Comparison of ENCODE assay signal across 30 cellular contexts in the genomic region with DNA sequence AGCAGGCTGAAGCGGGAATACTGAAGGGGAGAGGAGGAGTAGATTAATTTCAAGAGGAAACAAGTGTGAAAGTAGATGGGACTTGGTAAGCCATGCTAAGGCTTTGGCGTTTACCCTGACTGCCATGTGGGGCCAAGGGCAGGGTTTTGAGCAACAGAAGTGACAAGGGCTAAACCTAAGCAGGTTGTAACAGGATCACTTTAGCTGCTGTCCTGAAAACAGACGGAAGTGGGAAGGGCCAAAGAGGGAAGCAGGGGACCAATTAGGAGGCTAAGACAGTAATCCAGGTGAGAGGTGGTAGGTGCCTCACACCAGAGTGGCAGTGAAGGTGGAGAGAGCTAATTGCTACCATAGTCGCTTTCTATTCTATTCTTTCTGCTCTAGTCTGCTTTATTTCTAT.
DNase-seq lines count a peak whose midpoint lies in the region; ATAC-seq and TF ChIP-seq lines count a peak whose summit lies in the region.
"Had no signal": no experiment of that assay in that cellular context is flagged by ENCODE, and none has a peak within 500 bp of the region (broad histone marks: within the 10 kb centered on the region; RNA-seq: fewer than 3 reads in every experiment).

No MANE protein-coding gene starts in this region.

- DNase-seq in GM23338 (ENCODE audit: low spot score) = peak; percentile 36
- DNase-seq in LoVo (ENCODE audit: low spot score) = peak; percentile 1
- DNase-seq in epithelial cell of prostate (ENCODE audit: low read depth, low spot score) = no peak
- peak; percentile 6 for DNase-seq in mucosa of gallbladder (ENCODE audit: low spot score)
- DNase-seq in NCI-H69 (lab: John Stamatoyannopoulos, UW) = no peak
- DNase-seq in HEK293T (ENCODE audit: extremely low spot score) = no peak
- DNase-seq in amniotic stem cell (lab: John Stamatoyannopoulos, UW) = no peak
- DNase-seq: activated CD4-positive, alpha-beta memory T cell treated with anti-CD3 and anti-CD28 coated beads for 36 hours; activated CD8-positive, alpha-beta memory T cell treated with anti-CD3 and anti-CD28 coated beads, Interleukin-2, amount 50 U/mL, for 4 hours; activated naive CD4-positive, alpha-beta T cell treated with anti-CD3 and anti-CD28 coated beads, Interleukin-2, amount 50 U/mL, for 16 hours; DMS53; effector CD4-positive, alpha-beta T cell; HCEC 1CT; hippocampal formation; Kasumi-1; midbrain; NCI-H146; NCI-H524 treated with DMSO at 0.1 percent for 48 hours; stimulated activated CD4-positive, alpha-beta T cell treated with anti-CD3 and anti-CD28 coated beads, Interleukin-1b, Interleukin-23, amount 100 ng/mL, for 48 hours; stimulated activated CD8-positive, alpha-beta memory T cell treated with anti-CD3 and anti-CD28 coated beads, Interleukin-4, amount 100 ng/mL, for 48 hours; stimulated activated naive CD8-positive, alpha-beta T cell treated with anti-CD3 and anti-CD28 coated beads, Interleukin-15, amount 100 ng/mL, for 72 hours; T-helper 1 cell had no signal

- no peak overlapping the region for H3K4me3 Mint-ChIP-seq in GM23338
- H3K4me3 Mint-ChIP-seq: activated CD4-positive, alpha-beta memory T cell treated with anti-CD3 and anti-CD28 coated beads for 36 hours; natural killer cell treated with Interleukin-12 subunit alpha and Interleukin-12 subunit beta and Interleukin-15 and Interleukin-18, amount 100 ng/mL, for 72 hours; stimulated activated naive CD8-positive, alpha-beta T cell treated with anti-CD3 and anti-CD28 coated beads, Interleukin-15, amount 100 ng/mL, for 72 hours had no signal

- H3K27ac ChIP-seq in GM23338 (ENCODE audit: low read depth) (no peak overlapping the region), epithelial cell of prostate (peak overlapping the region; percentile 90)
- H3K27ac ChIP-seq: esophagus muscularis mucosa, gastroesophageal sphincter, HL-60, SJSA1 had no signal

- H3K27me3 ChIP-seq in GM23338 (ENCODE audit: insufficient read depth) = no peaks in the 10 kb centered on the region
- H3K27me3 ChIP-seq: esophagus muscularis mucosa, gastroesophageal sphincter, SJSA1 had no signal

- H3K36me3 ChIP-seq in GM23338 (ENCODE audit: insufficient read depth) = no peaks in the 10 kb centered on the region
- H3K36me3 ChIP-seq: esophagus muscularis mucosa, gastroesophageal sphincter, SJSA1 had no signal

- H3K27ac Mint-ChIP-seq in GM23338 = no peak overlapping the region
- H3K27ac Mint-ChIP-seq: activated CD4-positive, alpha-beta memory T cell treated with anti-CD3 and anti-CD28 coated beads for 36 hours; natural killer cell treated with Interleukin-12 subunit alpha and Interleukin-12 subunit beta and Interleukin-15 and Interleukin-18, amount 100 ng/mL, for 72 hours; stimulated activated naive CD8-positive, alpha-beta T cell treated with anti-CD3 and anti-CD28 coated beads, Interleukin-15, amount 100 ng/mL, for 72 hours had no signal

- H3K4me1 Mint-ChIP-seq in GM23338 = peaks cover 3% of the 10 kb centered on the region; the same call in 2 of the 3 replicates
- H3K4me1 Mint-ChIP-seq: stimulated activated naive CD8-positive, alpha-beta T cell treated with anti-CD3 and anti-CD28 coated beads, Interleukin-15, amount 100 ng/mL, for 72 hours had no signal

- POLR2A ChIA-PET in HEK293T (lab: Yijun Ruan, JAX) = no interaction called here

- H3K79me2 ChIP-seq in GM23338 (replicated peaks; ENCODE audit: insufficient read depth) = no peaks in the 10 kb centered on the region

- H3K36me3 Mint-ChIP-seq in GM23338 (ENCODE audit: low read depth) = no peaks in the 10 kb centered on the region
- H3K36me3 Mint-ChIP-seq: activated CD4-positive, alpha-beta memory T cell treated with anti-CD3 and anti-CD28 coated beads for 36 hours; natural killer cell treated with Interleukin-12 subunit alpha and Interleukin-12 subunit beta and Interleukin-15 and Interleukin-18, amount 100 ng/mL, for 72 hours had no signal

- ATAC-seq in GM23338 = peak; percentile 72
- ATAC-seq: activated CD4-positive, CD25-positive, alpha-beta regulatory T cell treated with anti-CD3 and anti-CD28 coated beads, Interleukin-2, amount 50 U/mL, for 24 hours; HepG2; natural killer cell treated with Interleukin-12 subunit alpha and Interleukin-12 subunit beta and Interleukin-15 and Interleukin-18, amount 100 ng/mL, for 72 hours; stimulated activated naive CD8-positive, alpha-beta T cell treated with anti-CD3 and anti-CD28 coated beads, Interleukin-15, amount 100 ng/mL, for 72 hours had no signal

- H3K4me1 ChIP-seq in GM23338 (ENCODE audit: insufficient read depth) = no peaks in the 10 kb centered on the region
- H3K4me1 ChIP-seq: SJSA1 had no signal

- no peaks in the 10 kb centered on the region for H3F3A ChIP-seq in GM23338 (replicated peaks; ENCODE audit: low read depth)

- CTCF ChIA-PET in HEK293T (lab: Yijun Ruan, JAX) = no interaction called here

- no peak overlapping the region for H3K4me3 ChIP-seq in GM23338
- H3K4me3 ChIP-seq: esophagus muscularis mucosa, gastroesophageal sphincter, SJSA1, smooth muscle cell had no signal

- H3K9me3 Mint-ChIP-seq in GM23338 = no peaks in the 10 kb centered on the region; the same call in 2 of the 3 replicates
- H3K9me3 Mint-ChIP-seq: activated CD4-positive, alpha-beta memory T cell treated with anti-CD3 and anti-CD28 coated beads for 36 hours; natural killer cell treated with Interleukin-12 subunit alpha and Interleukin-12 subunit beta and Interleukin-15 and Interleukin-18, amount 100 ng/mL, for 72 hours; stimulated activated naive CD8-positive, alpha-beta T cell treated with anti-CD3 and anti-CD28 coated beads, Interleukin-15, amount 100 ng/mL, for 72 hours had no signal

- no peak overlapping the region for H2AFZ ChIP-seq in GM23338

- H3K27me3 Mint-ChIP-seq in GM23338 (ENCODE audit: insufficient read depth, low read depth, poor library complexity) = peaks cover 4% of the 10 kb centered on the region
- H3K27me3 Mint-ChIP-seq: activated CD4-positive, alpha-beta memory T cell treated with anti-CD3 and anti-CD28 coated beads for 36 hours had no signal

- no peak overlapping the region for H3K4me2 ChIP-seq in GM23338
- H3K4me2 ChIP-seq: smooth muscle cell had no signal

- H3K9me2 ChIP-seq in GM23338 (ENCODE audit: insufficient read depth) = no peaks in the 10 kb centered on the region

- TF ChIP-seq CTCF in GM23338 (conservative IDR thresholded peaks at IDR 0.05; ENCODE audit: low read depth in 2 of 2) = no peak

- H4K20me1 ChIP-seq in GM23338 (replicated peaks; ENCODE audit: insufficient read depth) = no peaks in the 10 kb centered on the region

TF ChIP-seq in GM23338, 12 proteins besides CTCF, POLR2A, EP300 and RAD21 (continues in another document):
- TF ChIP-seq JUNB (IDR thresholded peaks at IDR 0.05; ENCODE audit: unreplicated experiment) (no peak), CREB1 (CRISPR knock-in tag; IDR thresholded peaks at IDR 0.05; ENCODE audit: low read depth) (no peak)
- TF ChIP-seq, protein P1, sequence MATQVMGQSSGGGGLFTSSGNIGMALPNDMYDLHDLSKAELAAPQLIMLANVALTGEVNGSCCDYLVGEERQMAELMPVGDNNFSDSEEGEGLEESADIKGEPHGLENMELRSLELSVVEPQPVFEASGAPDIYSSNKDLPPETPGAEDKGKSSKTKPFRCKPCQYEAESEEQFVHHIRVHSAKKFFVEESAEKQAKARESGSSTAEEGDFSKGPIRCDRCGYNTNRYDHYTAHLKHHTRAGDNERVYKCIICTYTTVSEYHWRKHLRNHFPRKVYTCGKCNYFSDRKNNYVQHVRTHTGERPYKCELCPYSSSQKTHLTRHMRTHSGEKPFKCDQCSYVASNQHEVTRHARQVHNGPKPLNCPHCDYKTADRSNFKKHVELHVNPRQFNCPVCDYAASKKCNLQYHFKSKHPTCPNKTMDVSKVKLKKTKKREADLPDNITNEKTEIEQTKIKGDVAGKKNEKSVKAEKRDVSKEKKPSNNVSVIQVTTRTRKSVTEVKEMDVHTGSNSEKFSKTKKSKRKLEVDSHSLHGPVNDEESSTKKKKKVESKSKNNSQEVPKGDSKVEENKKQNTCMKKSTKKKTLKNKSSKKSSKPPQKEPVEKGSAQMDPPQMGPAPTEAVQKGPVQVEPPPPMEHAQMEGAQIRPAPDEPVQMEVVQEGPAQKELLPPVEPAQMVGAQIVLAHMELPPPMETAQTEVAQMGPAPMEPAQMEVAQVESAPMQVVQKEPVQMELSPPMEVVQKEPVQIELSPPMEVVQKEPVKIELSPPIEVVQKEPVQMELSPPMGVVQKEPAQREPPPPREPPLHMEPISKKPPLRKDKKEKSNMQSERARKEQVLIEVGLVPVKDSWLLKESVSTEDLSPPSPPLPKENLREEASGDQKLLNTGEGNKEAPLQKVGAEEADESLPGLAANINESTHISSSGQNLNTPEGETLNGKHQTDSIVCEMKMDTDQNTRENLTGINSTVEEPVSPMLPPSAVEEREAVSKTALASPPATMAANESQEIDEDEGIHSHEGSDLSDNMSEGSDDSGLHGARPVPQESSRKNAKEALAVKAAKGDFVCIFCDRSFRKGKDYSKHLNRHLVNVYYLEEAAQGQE (IDR thresholded peaks at IDR 0.05; ENCODE audit: unreplicated experiment) = no peak

TF ChIP-seq in HEK293T, 16 proteins besides CTCF, POLR2A, EP300 and RAD21:
- TF ChIP-seq FOXA1 (IDR thresholded peaks at IDR 0.05) = no peak
- TF ChIP-seq LEF1 (IDR thresholded peaks at IDR 0.05; ENCODE audit: borderline replicate concordance) = no peak
- no peak for TF ChIP-seq FOXK2 (IDR thresholded peaks at IDR 0.05)
- TF ChIP-seq NFRKB (IDR thresholded peaks at IDR 0.05) = no peak
- no peak for TF ChIP-seq FOXM1 (IDR thresholded peaks at IDR 0.05; ENCODE audit: borderline replicate concordance)
- TF ChIP-seq, protein P2, sequence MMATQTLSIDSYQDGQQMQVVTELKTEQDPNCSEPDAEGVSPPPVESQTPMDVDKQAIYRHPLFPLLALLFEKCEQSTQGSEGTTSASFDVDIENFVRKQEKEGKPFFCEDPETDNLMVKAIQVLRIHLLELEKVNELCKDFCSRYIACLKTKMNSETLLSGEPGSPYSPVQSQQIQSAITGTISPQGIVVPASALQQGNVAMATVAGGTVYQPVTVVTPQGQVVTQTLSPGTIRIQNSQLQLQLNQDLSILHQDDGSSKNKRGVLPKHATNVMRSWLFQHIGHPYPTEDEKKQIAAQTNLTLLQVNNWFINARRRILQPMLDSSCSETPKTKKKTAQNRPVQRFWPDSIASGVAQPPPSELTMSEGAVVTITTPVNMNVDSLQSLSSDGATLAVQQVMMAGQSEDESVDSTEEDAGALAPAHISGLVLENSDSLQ (IDR thresholded peaks at IDR 0.05) = no peak
- no peak for TF ChIP-seq SP1 (IDR thresholded peaks at IDR 0.05)
- TF ChIP-seq ZNF384 (IDR thresholded peaks at IDR 0.05) = no peak
- no peak for TF ChIP-seq CTBP1 (IDR thresholded peaks at IDR 0.05; ENCODE audit: borderline replicate concordance)
- TF ChIP-seq TARDBP (IDR thresholded peaks at IDR 0.05) = no peak
TF ChIP-seq in HEK293T: peak in this region for 0.

Comparison
In these comparisons a context has a peak if more than half of its experiments do, and no peak if none do; other contexts are left out.
1. DNase-seq: peak in GM23338 (single experiment), LoVo (single experiment) and mucosa of gallbladder (single experiment); none in epithelial cell of prostate (single experiment), NCI-H69 (single experiment), HEK293T (single experiment) and amniotic stem cell (single experiment).